In the genomic region with DNA sequence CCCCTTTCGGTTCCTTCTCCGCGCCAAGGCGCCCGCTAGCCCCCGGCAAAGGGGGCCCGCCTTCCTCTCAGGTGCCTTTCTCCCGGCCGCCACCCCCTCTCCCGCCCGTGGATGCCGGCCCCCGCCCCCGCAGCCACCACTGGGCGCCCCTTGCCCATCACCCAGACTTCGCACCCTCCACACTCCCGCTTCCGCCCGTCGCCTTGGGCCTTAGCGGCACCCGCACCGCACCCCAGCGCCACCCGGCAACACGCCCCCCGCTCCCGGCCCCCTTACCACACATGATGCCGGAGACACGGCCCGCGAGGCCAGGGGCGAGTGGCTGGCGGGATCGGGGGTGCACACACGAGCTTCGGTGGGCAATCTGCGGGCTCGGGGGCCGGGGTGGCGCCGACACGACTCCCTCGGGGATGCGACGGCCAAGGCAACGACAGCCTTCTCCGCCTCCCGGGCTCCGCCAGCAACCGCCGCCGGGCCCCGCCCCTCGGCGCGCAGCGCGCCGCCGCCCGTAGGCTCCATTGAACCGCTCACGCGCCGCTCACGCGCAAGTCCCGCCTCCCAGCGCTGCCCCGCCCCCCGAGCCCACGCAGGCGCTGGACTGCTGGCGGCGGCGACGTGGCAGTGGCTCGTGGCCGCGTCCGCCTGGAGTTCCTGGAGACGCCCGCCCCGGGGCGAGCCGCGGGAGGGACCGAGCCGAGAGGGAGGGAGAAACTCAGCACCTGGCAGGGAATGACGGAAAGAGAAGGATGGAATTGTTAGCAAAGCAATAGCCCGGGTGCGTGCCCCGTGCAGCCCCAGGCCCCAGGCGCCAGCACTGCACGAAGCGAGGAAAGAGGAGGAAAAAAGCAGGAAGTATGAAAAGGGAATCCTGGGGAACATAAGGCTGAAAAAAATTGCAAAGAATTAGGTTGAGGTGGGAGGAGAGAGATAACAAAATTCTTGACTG, we compare ENCODE assay signal across 1 cellular context.
A peak's percentile ranks its signal among the peaks of the same experiment; 100 is the strongest.
TF ChIP-seq lines count a peak whose summit lies in the region.

A gene (minus strand): TSS at position 439 of the 946 bp plus-strand sequence. CDS start 156 bp downstream, at position 283.

TF ChIP-seq in K562, 482 proteins besides CTCF, POLR2A, EP300 and RAD21 (continued from another document and continues in another):
- TF ChIP-seq, protein P1, sequence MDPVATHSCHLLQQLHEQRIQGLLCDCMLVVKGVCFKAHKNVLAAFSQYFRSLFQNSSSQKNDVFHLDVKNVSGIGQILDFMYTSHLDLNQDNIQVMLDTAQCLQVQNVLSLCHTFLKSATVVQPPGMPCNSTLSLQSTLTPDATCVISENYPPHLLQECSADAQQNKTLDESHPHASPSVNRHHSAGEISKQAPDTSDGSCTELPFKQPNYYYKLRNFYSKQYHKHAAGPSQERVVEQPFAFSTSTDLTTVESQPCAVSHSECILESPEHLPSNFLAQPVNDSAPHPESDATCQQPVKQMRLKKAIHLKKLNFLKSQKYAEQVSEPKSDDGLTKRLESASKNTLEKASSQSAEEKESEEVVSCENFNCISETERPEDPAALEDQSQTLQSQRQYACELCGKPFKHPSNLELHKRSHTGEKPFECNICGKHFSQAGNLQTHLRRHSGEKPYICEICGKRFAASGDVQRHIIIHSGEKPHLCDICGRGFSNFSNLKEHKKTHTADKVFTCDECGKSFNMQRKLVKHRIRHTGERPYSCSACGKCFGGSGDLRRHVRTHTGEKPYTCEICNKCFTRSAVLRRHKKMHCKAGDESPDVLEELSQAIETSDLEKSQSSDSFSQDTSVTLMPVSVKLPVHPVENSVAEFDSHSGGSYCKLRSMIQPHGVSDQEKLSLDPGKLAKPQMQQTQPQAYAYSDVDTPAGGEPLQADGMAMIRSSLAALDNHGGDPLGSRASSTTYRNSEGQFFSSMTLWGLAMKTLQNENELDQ (CRISPR knock-in tag; IDR thresholded peaks at IDR 0.05; ENCODE audit: borderline replicate concordance), result 0 out of 2 replicates have a peak, but pooled peaks have one; percentile 42
- TF ChIP-seq HCFC1 (IDR thresholded peaks at IDR 0.05; ENCODE audit: low read depth, low read length) (peak; percentile 49; the same call in 1 of the 2 replicates), HNRNPL (IDR thresholded peaks at IDR 0.05; ENCODE audit: low read depth, low read length) (peak; percentile 54; the same call in 1 of the 2 replicates), ELF4 (CRISPR knock-in tag; IDR thresholded peaks at IDR 0.05) (0 out of 2 replicates have a peak, but pooled peaks have one; percentile 19), PHB (CRISPR knock-in tag; IDR thresholded peaks at IDR 0.05) (peak; percentile 71; the same call in 1 of the 2 replicates), MCM7 (IDR thresholded peaks at IDR 0.05) (no peak), ZNF707 (CRISPR knock-in tag; conservative IDR thresholded peaks at IDR 0.05) (no peak), RBM22 (IDR thresholded peaks at IDR 0.05; ENCODE audit: low read depth, low read length, poor library complexity, severe bottlenecking) (peak; percentile 77), MTF1 (CRISPR knock-in tag; IDR thresholded peaks at IDR 0.05; ENCODE audit: borderline replicate concordance) (no peak), TGIF2 (CRISPR knock-in tag; IDR thresholded peaks at IDR 0.05) (peak; percentile 50; the same call in 1 of the 2 replicates), RBM39 (optimal IDR thresholded peaks at IDR 0.05; ENCODE audit: low read depth, low read length) (peak; percentile 63), BRD4 (IDR thresholded peaks at IDR 0.05) (peak; percentile 75; the same call in 1 of the 2 replicates), KAT7 (CRISPR knock-in tag; IDR thresholded peaks at IDR 0.05; ENCODE audit: borderline replicate concordance) (no peak), ESRRB (CRISPR knock-in tag; IDR thresholded peaks at IDR 0.05; ENCODE audit: borderline replicate concordance) (no peak), LARP7 (IDR thresholded peaks at IDR 0.05) (0 out of 2 replicates have a peak, but pooled peaks have one; percentile 52), CCAR2 (IDR thresholded peaks at IDR 0.05; ENCODE audit: low read depth, low read length) (no peak), OTX1 (CRISPR knock-in tag; IDR thresholded peaks at IDR 0.05) (0 out of 2 replicates have a peak, but pooled peaks have one; percentile 68), TARDBP (IDR thresholded peaks at IDR 0.05) (peak; percentile 62; the same call in 1 of the 2 replicates), ZKSCAN1 (IDR thresholded peaks at IDR 0.05; ENCODE audit: low read depth, low read length) (no peak), CBX5 (IDR thresholded peaks at IDR 0.05; ENCODE audit: borderline replicate concordance, low read depth) (no peak), NFIC (IDR thresholded peaks at IDR 0.05) (peak; percentile 33), KDM5B (IDR thresholded peaks at IDR 0.05; ENCODE audit: insufficient replicate concordance, low read depth, low read length) (peak; percentile 75), SP2 (IDR thresholded peaks at IDR 0.05; ENCODE audit: extremely low read depth, low read depth, low read length, poor library complexity, severe bottlenecking) (peak; percentile 64), RBM14 (IDR thresholded peaks at IDR 0.05; ENCODE audit: borderline replicate concordance, insufficient read depth, low read depth, low read length) (no peak), NFRKB (IDR thresholded peaks at IDR 0.05; ENCODE audit: low read depth) (peak; percentile 72; the same call in 1 of the 2 replicates), L3MBTL2 (IDR thresholded peaks at IDR 0.05) (peak; percentile 90), ZEB2 (IDR thresholded peaks at IDR 0.05) (peak; percentile 50; the same call in 1 of the 2 replicates), ZC3H4 (CRISPR knock-in tag; IDR thresholded peaks at IDR 0.05; ENCODE audit: borderline replicate concordance) (no peak), PYGO2 (tag; IDR thresholded peaks at IDR 0.05) (no peak), BACH1 (tag; IDR thresholded peaks at IDR 0.05) (no peak), FOXK2 (conservative IDR thresholded peaks at IDR 0.05 in 1 of 2, IDR thresholded peaks at IDR 0.05 in 1 of 2; ENCODE audit: low read depth in 2 of 2) (no peak), EGR1 (conservative IDR thresholded peaks at IDR 0.05) (peak; percentile 76), RCOR1 (IDR thresholded peaks at IDR 0.05; ENCODE audit: borderline replicate concordance in 1 of 2, low read depth in 2 of 2, low read length in 2 of 2) (peak in 1 of 2 experiments; percentile 21; a peak in 1 of 4 replicates), DIDO1 (tag; IDR thresholded peaks at IDR 0.05; ENCODE audit: low read depth) (no peak)
- TF ChIP-seq, protein P2, sequence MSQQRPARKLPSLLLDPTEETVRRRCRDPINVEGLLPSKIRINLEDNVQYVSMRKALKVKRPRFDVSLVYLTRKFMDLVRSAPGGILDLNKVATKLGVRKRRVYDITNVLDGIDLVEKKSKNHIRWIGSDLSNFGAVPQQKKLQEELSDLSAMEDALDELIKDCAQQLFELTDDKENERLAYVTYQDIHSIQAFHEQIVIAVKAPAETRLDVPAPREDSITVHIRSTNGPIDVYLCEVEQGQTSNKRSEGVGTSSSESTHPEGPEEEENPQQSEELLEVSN (IDR thresholded peaks at IDR 0.05; ENCODE audit: borderline replicate concordance in 1 of 2, extremely low read depth in 1 of 2, insufficient read depth in 1 of 2, insufficient read length in 1 of 2, low read depth in 1 of 2, low read length in 1 of 2, poor library complexity in 1 of 2, severe bottlenecking in 1 of 2), result peak; percentile 57 to 85
- TF ChIP-seq, protein P3, sequence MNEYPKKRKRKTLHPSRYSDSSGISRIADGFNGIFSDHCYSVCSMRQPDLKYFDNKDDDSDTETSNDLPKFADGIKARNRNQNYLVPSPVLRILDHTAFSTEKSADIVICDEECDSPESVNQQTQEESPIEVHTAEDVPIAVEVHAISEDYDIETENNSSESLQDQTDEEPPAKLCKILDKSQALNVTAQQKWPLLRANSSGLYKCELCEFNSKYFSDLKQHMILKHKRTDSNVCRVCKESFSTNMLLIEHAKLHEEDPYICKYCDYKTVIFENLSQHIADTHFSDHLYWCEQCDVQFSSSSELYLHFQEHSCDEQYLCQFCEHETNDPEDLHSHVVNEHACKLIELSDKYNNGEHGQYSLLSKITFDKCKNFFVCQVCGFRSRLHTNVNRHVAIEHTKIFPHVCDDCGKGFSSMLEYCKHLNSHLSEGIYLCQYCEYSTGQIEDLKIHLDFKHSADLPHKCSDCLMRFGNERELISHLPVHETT (CRISPR knock-in tag; conservative IDR thresholded peaks at IDR 0.05 in 1 of 2, IDR thresholded peaks at IDR 0.05 in 1 of 2), result peak in 1 of 2 experiments; percentile 60; a peak in 1 of 4 replicates
- TF ChIP-seq, protein P4, sequence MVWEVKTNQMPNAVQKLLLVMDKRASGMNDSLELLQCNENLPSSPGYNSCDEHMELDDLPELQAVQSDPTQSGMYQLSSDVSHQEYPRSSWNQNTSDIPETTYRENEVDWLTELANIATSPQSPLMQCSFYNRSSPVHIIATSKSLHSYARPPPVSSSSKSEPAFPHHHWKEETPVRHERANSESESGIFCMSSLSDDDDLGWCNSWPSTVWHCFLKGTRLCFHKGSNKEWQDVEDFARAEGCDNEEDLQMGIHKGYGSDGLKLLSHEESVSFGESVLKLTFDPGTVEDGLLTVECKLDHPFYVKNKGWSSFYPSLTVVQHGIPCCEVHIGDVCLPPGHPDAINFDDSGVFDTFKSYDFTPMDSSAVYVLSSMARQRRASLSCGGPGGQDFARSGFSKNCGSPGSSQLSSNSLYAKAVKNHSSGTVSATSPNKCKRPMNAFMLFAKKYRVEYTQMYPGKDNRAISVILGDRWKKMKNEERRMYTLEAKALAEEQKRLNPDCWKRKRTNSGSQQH (CRISPR knock-in tag; IDR thresholded peaks at IDR 0.05), result 0 out of 2 replicates have a peak, but pooled peaks have one; percentile 29
- TF ChIP-seq, protein P5, sequence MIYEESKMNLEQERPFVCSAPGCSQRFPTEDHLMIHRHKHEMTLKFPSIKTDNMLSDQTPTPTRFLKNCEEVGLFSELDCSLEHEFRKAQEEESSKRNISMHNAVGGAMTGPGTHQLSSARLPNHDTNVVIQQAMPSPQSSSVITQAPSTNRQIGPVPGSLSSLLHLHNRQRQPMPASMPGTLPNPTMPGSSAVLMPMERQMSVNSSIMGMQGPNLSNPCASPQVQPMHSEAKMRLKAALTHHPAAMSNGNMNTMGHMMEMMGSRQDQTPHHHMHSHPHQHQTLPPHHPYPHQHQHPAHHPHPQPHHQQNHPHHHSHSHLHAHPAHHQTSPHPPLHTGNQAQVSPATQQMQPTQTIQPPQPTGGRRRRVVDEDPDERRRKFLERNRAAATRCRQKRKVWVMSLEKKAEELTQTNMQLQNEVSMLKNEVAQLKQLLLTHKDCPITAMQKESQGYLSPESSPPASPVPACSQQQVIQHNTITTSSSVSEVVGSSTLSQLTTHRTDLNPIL (CRISPR knock-in tag; IDR thresholded peaks at IDR 0.05), result no peak
- TF ChIP-seq, protein P6, sequence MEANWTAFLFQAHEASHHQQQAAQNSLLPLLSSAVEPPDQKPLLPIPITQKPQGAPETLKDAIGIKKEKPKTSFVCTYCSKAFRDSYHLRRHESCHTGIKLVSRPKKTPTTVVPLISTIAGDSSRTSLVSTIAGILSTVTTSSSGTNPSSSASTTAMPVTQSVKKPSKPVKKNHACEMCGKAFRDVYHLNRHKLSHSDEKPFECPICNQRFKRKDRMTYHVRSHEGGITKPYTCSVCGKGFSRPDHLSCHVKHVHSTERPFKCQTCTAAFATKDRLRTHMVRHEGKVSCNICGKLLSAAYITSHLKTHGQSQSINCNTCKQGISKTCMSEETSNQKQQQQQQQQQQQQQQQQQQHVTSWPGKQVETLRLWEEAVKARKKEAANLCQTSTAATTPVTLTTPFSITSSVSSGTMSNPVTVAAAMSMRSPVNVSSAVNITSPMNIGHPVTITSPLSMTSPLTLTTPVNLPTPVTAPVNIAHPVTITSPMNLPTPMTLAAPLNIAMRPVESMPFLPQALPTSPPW (CRISPR knock-in tag; IDR thresholded peaks at IDR 0.05), result peak; percentile 46
- TF ChIP-seq, protein P7, sequence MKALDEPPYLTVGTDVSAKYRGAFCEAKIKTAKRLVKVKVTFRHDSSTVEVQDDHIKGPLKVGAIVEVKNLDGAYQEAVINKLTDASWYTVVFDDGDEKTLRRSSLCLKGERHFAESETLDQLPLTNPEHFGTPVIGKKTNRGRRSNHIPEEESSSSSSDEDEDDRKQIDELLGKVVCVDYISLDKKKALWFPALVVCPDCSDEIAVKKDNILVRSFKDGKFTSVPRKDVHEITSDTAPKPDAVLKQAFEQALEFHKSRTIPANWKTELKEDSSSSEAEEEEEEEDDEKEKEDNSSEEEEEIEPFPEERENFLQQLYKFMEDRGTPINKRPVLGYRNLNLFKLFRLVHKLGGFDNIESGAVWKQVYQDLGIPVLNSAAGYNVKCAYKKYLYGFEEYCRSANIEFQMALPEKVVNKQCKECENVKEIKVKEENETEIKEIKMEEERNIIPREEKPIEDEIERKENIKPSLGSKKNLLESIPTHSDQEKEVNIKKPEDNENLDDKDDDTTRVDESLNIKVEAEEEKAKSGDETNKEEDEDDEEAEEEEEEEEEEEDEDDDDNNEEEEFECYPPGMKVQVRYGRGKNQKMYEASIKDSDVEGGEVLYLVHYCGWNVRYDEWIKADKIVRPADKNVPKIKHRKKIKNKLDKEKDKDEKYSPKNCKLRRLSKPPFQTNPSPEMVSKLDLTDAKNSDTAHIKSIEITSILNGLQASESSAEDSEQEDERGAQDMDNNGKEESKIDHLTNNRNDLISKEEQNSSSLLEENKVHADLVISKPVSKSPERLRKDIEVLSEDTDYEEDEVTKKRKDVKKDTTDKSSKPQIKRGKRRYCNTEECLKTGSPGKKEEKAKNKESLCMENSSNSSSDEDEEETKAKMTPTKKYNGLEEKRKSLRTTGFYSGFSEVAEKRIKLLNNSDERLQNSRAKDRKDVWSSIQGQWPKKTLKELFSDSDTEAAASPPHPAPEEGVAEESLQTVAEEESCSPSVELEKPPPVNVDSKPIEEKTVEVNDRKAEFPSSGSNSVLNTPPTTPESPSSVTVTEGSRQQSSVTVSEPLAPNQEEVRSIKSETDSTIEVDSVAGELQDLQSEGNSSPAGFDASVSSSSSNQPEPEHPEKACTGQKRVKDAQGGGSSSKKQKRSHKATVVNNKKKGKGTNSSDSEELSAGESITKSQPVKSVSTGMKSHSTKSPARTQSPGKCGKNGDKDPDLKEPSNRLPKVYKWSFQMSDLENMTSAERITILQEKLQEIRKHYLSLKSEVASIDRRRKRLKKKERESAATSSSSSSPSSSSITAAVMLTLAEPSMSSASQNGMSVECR (CRISPR knock-in tag; IDR thresholded peaks at IDR 0.05), result peak; percentile 65
- TF ChIP-seq, protein P8, sequence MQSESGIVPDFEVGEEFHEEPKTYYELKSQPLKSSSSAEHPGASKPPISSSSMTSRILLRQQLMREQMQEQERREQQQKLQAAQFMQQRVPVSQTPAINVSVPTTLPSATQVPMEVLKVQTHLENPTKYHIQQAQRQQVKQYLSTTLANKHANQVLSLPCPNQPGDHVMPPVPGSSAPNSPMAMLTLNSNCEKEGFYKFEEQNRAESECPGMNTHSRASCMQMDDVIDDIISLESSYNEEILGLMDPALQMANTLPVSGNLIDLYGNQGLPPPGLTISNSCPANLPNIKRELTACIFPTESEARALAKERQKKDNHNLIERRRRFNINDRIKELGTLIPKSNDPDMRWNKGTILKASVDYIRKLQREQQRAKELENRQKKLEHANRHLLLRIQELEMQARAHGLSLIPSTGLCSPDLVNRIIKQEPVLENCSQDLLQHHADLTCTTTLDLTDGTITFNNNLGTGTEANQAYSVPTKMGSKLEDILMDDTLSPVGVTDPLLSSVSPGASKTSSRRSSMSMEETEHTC (IDR thresholded peaks at IDR 0.05), result no peak
- TF ChIP-seq, protein P9, sequence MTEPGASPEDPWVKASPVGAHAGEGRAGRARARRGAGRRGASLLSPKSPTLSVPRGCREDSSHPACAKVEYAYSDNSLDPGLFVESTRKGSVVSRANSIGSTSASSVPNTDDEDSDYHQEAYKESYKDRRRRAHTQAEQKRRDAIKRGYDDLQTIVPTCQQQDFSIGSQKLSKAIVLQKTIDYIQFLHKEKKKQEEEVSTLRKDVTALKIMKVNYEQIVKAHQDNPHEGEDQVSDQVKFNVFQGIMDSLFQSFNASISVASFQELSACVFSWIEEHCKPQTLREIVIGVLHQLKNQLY (CRISPR knock-in tag; conservative IDR thresholded peaks at IDR 0.05), result no peak
